1 cellular context compared by ENCODE assay signal in the genomic region with DNA sequence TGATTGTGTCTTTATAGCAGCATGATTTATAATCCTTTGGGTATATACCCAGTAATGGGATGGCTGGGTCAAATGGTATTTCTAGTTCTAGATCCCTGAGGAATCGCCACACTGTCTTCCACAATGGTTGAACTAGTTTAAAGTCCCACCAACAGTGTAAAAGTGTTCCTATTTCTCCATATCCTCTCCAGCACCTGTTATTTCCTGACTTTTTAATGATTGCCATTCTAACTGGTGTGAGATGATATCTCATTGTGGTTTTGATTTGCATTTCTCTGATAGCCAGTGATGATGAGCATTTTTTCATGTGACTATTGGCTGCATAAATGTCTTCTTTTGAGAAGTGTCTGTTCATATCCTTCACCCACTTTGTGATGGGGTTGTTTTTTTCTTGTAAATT.
TF ChIP-seq lines count a peak whose summit lies in the region.
"Not testable (repeated sequence)": the region's sequence is repeated elsewhere in the genome, so short reads cannot be mapped to it uniquely, and the experiment has no call there.

No MANE protein-coding gene starts in this region.

- H3K9me3 ChIP-seq in HEK293 (ENCODE audit: control insufficient read depth, insufficient read depth, low read depth, low read length): not testable (repeated sequence)

- not testable (repeated sequence) for H3K27ac ChIP-seq in HEK293 (ENCODE audit: extremely low read depth, low read depth, low read length)

- TF ChIP-seq CTCF in HEK293 (tag by site-specific recombination; IDR thresholded peaks at IDR 0.05): not testable (repeated sequence)

- not testable (repeated sequence) for H3K4me3 ChIP-seq in HEK293 (ENCODE audit: low read depth, low read length)

- POLR2A ChIA-PET in HEK293 (lab: Yijun Ruan, JAX): not testable (repeated sequence)

- not testable (repeated sequence) for H3K36me3 ChIP-seq in HEK293 (ENCODE audit: control insufficient read depth in 2 of 2, insufficient read depth in 1 of 2, low read length in 2 of 2)

- CTCF ChIA-PET in HEK293 (lab: Yijun Ruan, JAX): not testable (repeated sequence)

- not testable (repeated sequence) for H3K4me1 ChIP-seq in HEK293 (ENCODE audit: control insufficient read depth, insufficient read depth, low read length)

TF ChIP-seq in HEK293, 187 proteins besides CTCF, POLR2A, EP300 and RAD21:
- peak; percentile 91 for TF ChIP-seq ZNF184 (tag by site-specific recombination; IDR thresholded peaks at IDR 0.05)
TF ChIP-seq in HEK293: peak in this region for 1; not testable (repeated sequence) for 186.
